In genomic region chr17:15883617-15884111, GRCh38 we compare ENCODE assay signal across 11 cellular contexts.
A peak's percentile ranks its signal among the peaks of the same experiment; 100 is the strongest.
DNase-seq lines count a peak whose midpoint lies in the region; FAIRE-seq and TF ChIP-seq lines count a peak whose summit lies in the region.
"Had no signal": no experiment of that assay in that cellular context is flagged by ENCODE, and none has a peak within 500 bp of the region (broad histone marks: within the 10 kb centered on the region; RNA-seq: fewer than 3 reads in every experiment).

No MANE protein-coding gene starts in this region.

- no peak for FAIRE-seq in GM12891 (lab: Jason Lieb, UNC)
- FAIRE-seq: G401.6 had no signal

- intact Hi-C loops in head of caudate nucleus (cut with DNase I) = no loop called here

- DNase-seq in GM12891 (ENCODE audit: insufficient read length, low spot score) = no peak
- peak; percentile 39 for DNase-seq in NOMO-1 treated with dmso at 0.1 percent for 144 hours (lab: John Stamatoyannopoulos, UW; ENCODE audit: unreplicated experiment)
- peak; percentile 22 for DNase-seq in cerebellar cortex (ENCODE audit: low spot score)
- DNase-seq in renal cortical epithelial cell (ENCODE audit: low read depth) = peak; percentile 64
- DNase-seq in NCI-H526 (lab: John Stamatoyannopoulos, UW) = no peak
- DNase-seq in head of caudate nucleus = no peak
- no peak for DNase-seq in Kasumi-1 (lab: John Stamatoyannopoulos, UW)
- DNase-seq: endodermal cell, NCI-H774, psoas muscle had no signal

- TF ChIP-seq POLR2A in GM12891 (IDR thresholded peaks at IDR 0.05; ENCODE audit: low read depth, low read length) = peak; percentile 39; the same call in 1 of the 2 replicates

TF ChIP-seq in GM12891, 5 proteins besides CTCF, POLR2A, EP300 and RAD21:
- TF ChIP-seq POU2F2 (IDR thresholded peaks at IDR 0.05; ENCODE audit: low read depth, low read length) = no peak
- no peak for TF ChIP-seq SPI1 (IDR thresholded peaks at IDR 0.05; ENCODE audit: low read depth, low read length)
- TF ChIP-seq PAX5 (IDR thresholded peaks at IDR 0.05; ENCODE audit: insufficient read depth, low read length, severe bottlenecking) = no peak
- TF ChIP-seq POLR2AphosphoS5 (IDR thresholded peaks at IDR 0.05; ENCODE audit: low read depth, low read length) = no peak
- no peak for TF ChIP-seq TAF1 (IDR thresholded peaks at IDR 0.05; ENCODE audit: low read depth, low read length)

Comparison
In these comparisons a context has a peak if more than half of its experiments do, and no peak if none do; other contexts are left out.
1. DNase-seq: peak in NOMO-1 treated with dmso at 0.1 percent for 144 hours (single experiment), cerebellar cortex (single experiment) and renal cortical epithelial cell (single experiment); none in GM12891 (single experiment), NCI-H526 (0 of 2), head of caudate nucleus (0 of 42) and Kasumi-1 (0 of 2).